ENCODE assay signal across 13 cellular contexts in genomic region chr21:17427831-17428483, GRCh38.
DNase-seq lines count a peak whose midpoint lies in the region; ATAC-seq and TF ChIP-seq lines count a peak whose summit lies in the region.
"Had no signal": no experiment of that assay in that cellular context is flagged by ENCODE, and none has a peak within 500 bp of the region (broad histone marks: within the 10 kb centered on the region; RNA-seq: fewer than 3 reads in every experiment).

No MANE protein-coding gene starts in this region.

- no peaks in the 10 kb centered on the region for H3F3A ChIP-seq in PC-9 (ENCODE audit: insufficient read depth, low read depth)

- H3K4me2 ChIP-seq in PC-9 (no peak overlapping the region), hepatocyte (no peak overlapping the region)

- CTCF ChIA-PET in PC-9 (lab: Charles Lee) = no interaction called here

- intact Hi-C loops in PC-9 (cut with micrococcal nuclease; ENCODE audit: unreplicated experiment) = no loop called here

- no peaks in the 10 kb centered on the region for H3K9me2 ChIP-seq in PC-9 (ENCODE audit: insufficient read depth)
- no peaks in the 10 kb centered on the region for H3K9me2 ChIP-seq in hepatocyte (replicated peaks; ENCODE audit: insufficient read depth)

- ATAC-seq in GM19397 (IDR thresholded peaks at IDR 0.05; ENCODE audit: unreplicated experiment) (peak; percentile 94), HG02884 (IDR thresholded peaks at IDR 0.05; ENCODE audit: unreplicated experiment) (peak; percentile 92), HG03565 (IDR thresholded peaks at IDR 0.05; ENCODE audit: unreplicated experiment) (peak; percentile 85)
- ATAC-seq: Panc1, upper lobe of right lung had no signal

- no peak overlapping the region for H3K27ac ChIP-seq in PC-9
- H3K27ac ChIP-seq in hepatocyte = no peak overlapping the region
- H3K27ac ChIP-seq: colonic mucosa, upper lobe of right lung had no signal

- H2AFZ ChIP-seq in PC-9 (no peak overlapping the region), hepatocyte (no peak overlapping the region)

- POLR2A ChIA-PET in PC-9 (lab: Charles Lee; ENCODE audit: unreplicated experiment) = no interaction called here

- H3K79me2 ChIP-seq in PC-9 (ENCODE audit: low read depth) (no peaks in the 10 kb centered on the region), hepatocyte (no peaks in the 10 kb centered on the region)

- DNase-seq in DMS53 treated with DMSO at 0.1 percent for 48 hours (lab: John Stamatoyannopoulos, UW; ENCODE audit: unreplicated experiment) = peak; percentile 25
- DNase-seq in NCI-H2227 treated with DMSO at 0.1 percent for 48 hours (lab: John Stamatoyannopoulos, UW) = no peak
- DNase-seq in activated T-cell treated with anti-CD3 and anti-CD28 coated beads for 4 hours = no peak
- no peak for DNase-seq in PC-9
- DNase-seq in hepatocyte (ENCODE audit: low spot score) = no peak
- DNase-seq: activated effector memory CD4-positive, alpha-beta T cell treated with anti-CD3 and anti-CD28 coated beads, Interleukin-2, amount 50 U/mL, for 16 hours; colonic mucosa; NCI-H1048; upper lobe of right lung had no signal

- 89% methylated on average over 10 of the region's 10 CpGs for WGBS in hepatocyte (ENCODE audit: low lambda C conversion rate, missing lambda C conversion rate)

- TF ChIP-seq CTCF in PC-9 (conservative IDR thresholded peaks at IDR 0.05) (no peak), hepatocyte (IDR thresholded peaks at IDR 0.05; ENCODE audit: poor library complexity) (no peak)

- H3K4me3 ChIP-seq in PC-9 (no peak overlapping the region), hepatocyte (no peak overlapping the region)
- H3K4me3 ChIP-seq: colonic mucosa, upper lobe of right lung had no signal

- no peaks in the 10 kb centered on the region for H3K4me1 ChIP-seq in PC-9 (replicated peaks; ENCODE audit: insufficient read depth)
- no peaks in the 10 kb centered on the region for H3K4me1 ChIP-seq in hepatocyte (ENCODE audit: insufficient read depth)
- H3K4me1 ChIP-seq: upper lobe of right lung had no signal

- H3K36me3 ChIP-seq in PC-9 (ENCODE audit: low read depth) (no peaks in the 10 kb centered on the region), hepatocyte (replicated peaks; ENCODE audit: insufficient read depth, low read depth) (no peaks in the 10 kb centered on the region)
- H3K36me3 ChIP-seq: colonic mucosa, upper lobe of right lung had no signal

- no peaks in the 10 kb centered on the region for H4K20me1 ChIP-seq in PC-9 (ENCODE audit: insufficient read depth)
- no peaks in the 10 kb centered on the region for H4K20me1 ChIP-seq in hepatocyte (ENCODE audit: insufficient read depth, poor library complexity, severe bottlenecking)

- H3K9me3 ChIP-seq in PC-9 (ENCODE audit: insufficient read depth, low read depth) = no peaks in the 10 kb centered on the region
- no peaks in the 10 kb centered on the region for H3K9me3 ChIP-seq in hepatocyte (ENCODE audit: low read depth)
- H3K9me3 ChIP-seq: colonic mucosa, upper lobe of right lung had no signal

- H3K27me3 ChIP-seq in PC-9 (ENCODE audit: insufficient read depth, low read depth) (no peaks in the 10 kb centered on the region), hepatocyte (no peaks in the 10 kb centered on the region)
- H3K27me3 ChIP-seq: colonic mucosa, upper lobe of right lung had no signal

- BruUV-seq in PC-9 (replicated peaks; lab: Mats Ljungman, UMichigan) = no TSS peak
